ENCODE assay signal across 32 cellular contexts in the genomic region with DNA sequence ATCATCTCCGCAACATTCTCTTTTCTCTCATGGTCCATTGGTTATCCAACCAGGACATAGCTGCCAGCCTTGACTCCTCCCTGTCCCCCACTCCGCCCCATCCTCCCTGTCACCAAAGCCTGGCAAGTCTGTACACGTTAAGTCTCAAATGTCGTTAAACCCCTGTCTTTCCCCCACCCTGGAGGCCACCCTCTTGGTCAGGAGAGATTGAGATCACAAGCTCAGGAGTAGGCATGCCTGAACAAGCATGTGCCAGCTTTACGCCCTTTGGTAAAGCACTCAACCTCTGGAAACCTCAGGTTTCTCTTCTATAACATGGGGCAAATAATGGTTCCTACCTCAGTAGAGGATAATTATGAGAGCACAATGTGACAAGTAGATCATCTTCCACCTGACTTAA. TPM values are rescaled to one million over a fixed set of nuclear protein-coding genes. Genes with fewer than 3 reads are reported as not detected.
DNase-seq lines count a peak whose midpoint lies in the region; ATAC-seq, FAIRE-seq and TF ChIP-seq lines count a peak whose summit lies in the region.
"Had no signal": no experiment of that assay in that cellular context is flagged by ENCODE, and none has a peak within 500 bp of the region (broad histone marks: within the 10 kb centered on the region; RNA-seq: fewer than 3 reads in every experiment).

No MANE protein-coding gene starts in this region.

- H3K36me3 ChIP-seq in breast epithelium, result no peaks in the 10 kb centered on the region
- H3K36me3 ChIP-seq: BE2C, colonic mucosa, upper lobe of left lung had no signal

- FAIRE-seq in D721Med (lab: Jason Lieb, UNC), result no peak
- FAIRE-seq: endometrium, islet of Langerhans had no signal

- H3K36me3 Mint-ChIP-seq in MCF 10A (ENCODE audit: insufficient read depth, unreplicated experiment), result no peaks in the 10 kb centered on the region
- H3K36me3 Mint-ChIP-seq: activated naive CD4-positive, alpha-beta T cell treated with anti-CD3 and anti-CD28 coated beads, Interleukin-2, amount 10 ng/mL, durations not matched to agents 7 days and 5 days; natural killer cell treated with Interleukin-12 subunit alpha and Interleukin-12 subunit beta and Interleukin-15 and Interleukin-18, amount 100 ng/mL, for 72 hours had no signal

- peaks cover 4% of the 10 kb centered on the region for H3K4me1 Mint-ChIP-seq in MCF 10A (ENCODE audit: insufficient read depth, unreplicated experiment)

- no peaks in the 10 kb centered on the region for H3K27me3 Mint-ChIP-seq in MCF 10A (ENCODE audit: insufficient read depth, unreplicated experiment)

- CTCF ChIA-PET in MCF 10A (lab: Yijun Ruan, JAX), result interaction anchor here (0.6 to 1.0 kb wide), 2 partner anchors 11 to 21 kb away, joined by 3 to 4 read pairs; no protein-coding TSS in a partner anchor

- H3K27ac Mint-ChIP-seq in MCF 10A (ENCODE audit: low read depth, unreplicated experiment), result peak overlapping the region; percentile 65
- H3K27ac Mint-ChIP-seq: activated naive CD4-positive, alpha-beta T cell treated with anti-CD3 and anti-CD28 coated beads, Interleukin-2, amount 10 ng/mL, durations not matched to agents 7 days and 5 days; IgD-negative memory B cell; natural killer cell treated with Interleukin-12 subunit alpha and Interleukin-12 subunit beta and Interleukin-15 and Interleukin-18, amount 100 ng/mL, for 72 hours had no signal

- H3K4me3 ChIP-seq in breast epithelium (no peak overlapping the region), coronary artery (no peak overlapping the region)
- H3K4me3 ChIP-seq: colonic mucosa, SK-N-MC, skin epidermis, upper lobe of left lung had no signal

- POLR2A ChIA-PET in MCF 10A (lab: Yijun Ruan, JAX), result no interaction called here

- no peak overlapping the region for H3K4me3 Mint-ChIP-seq in MCF 10A (ENCODE audit: unreplicated experiment)
- H3K4me3 Mint-ChIP-seq: activated naive CD4-positive, alpha-beta T cell treated with anti-CD3 and anti-CD28 coated beads, Interleukin-2, amount 10 ng/mL, durations not matched to agents 7 days and 5 days; natural killer cell treated with Interleukin-12 subunit alpha and Interleukin-12 subunit beta and Interleukin-15 and Interleukin-18, amount 100 ng/mL, for 72 hours had no signal

- H3K27me3 ChIP-seq in breast epithelium, result peaks cover 0 to 15% of the 10 kb centered on the region in 2 donors
- H3K27me3 ChIP-seq: BE2C, colonic mucosa, upper lobe of left lung had no signal

- ATAC-seq in HG02981 (IDR thresholded peaks at IDR 0.05; ENCODE audit: unreplicated experiment), result no peak
- ATAC-seq: HCT116; natural killer cell treated with Interleukin-12 subunit alpha and Interleukin-12 subunit beta and Interleukin-15 and Interleukin-18, amount 100 ng/mL, for 72 hours had no signal

- no peaks in the 10 kb centered on the region for H3K4me1 ChIP-seq in breast epithelium
- H3K4me1 ChIP-seq: BE2C, colonic mucosa, upper lobe of left lung had no signal

- no peak for TF ChIP-seq POLR2A in breast epithelium (IDR thresholded peaks at IDR 0.05)

- no TSS peak for BruUV-seq in MCF 10A (replicated peaks; lab: Mats Ljungman, UMichigan)

- DNase-seq in MCF 10A (ENCODE audit: unreplicated experiment) (no peak), breast epithelium (ENCODE audit: low spot score in 2 of 2) (no peak), NCI-H2171 (lab: John Stamatoyannopoulos, UW) (peak; percentile 37), coronary artery (ENCODE audit: low spot score) (peak; percentile 41), D721Med (ENCODE audit: insufficient read length, low spot score) (no peak), COLO829 (ENCODE audit: low spot score) (no peak)
- DNase-seq in activated effector memory CD4-positive, alpha-beta T cell treated with anti-CD3 and anti-CD28 coated beads, Interleukin-2, amount 50 U/mL, for 16 hours, result no peak
- DNase-seq: activated CD4-positive, alpha-beta T cell treated with anti-CD3 and anti-CD28 coated beads for 4 hours; activated naive CD4-positive, alpha-beta T cell treated with anti-CD3 and anti-CD28 coated beads, Interleukin-2, amount 10 ng/mL, durations not matched to agents 7 days and 5 days; amniotic stem cell; BE2C; colonic mucosa; NCI-H1436; NCI-H446 treated with DMSO at 0.1 percent for 48 hours; T-helper 2 cell; upper lobe of left lung had no signal

- TF ChIP-seq CTCF in MCF 10A (IDR thresholded peaks at IDR 0.05; ENCODE audit: unreplicated experiment) (no peak), breast epithelium (IDR thresholded peaks at IDR 0.05) (no peak), coronary artery (IDR thresholded peaks at IDR 0.05) (no peak), D721Med (IDR thresholded peaks at IDR 0.05; ENCODE audit: insufficient read depth, missing control alignments) (no peak)

- intact Hi-C loops in MCF 10A (cut with micrococcal nuclease), result no loop called here
- intact Hi-C loops in breast epithelium (cut with DNase I; ENCODE audit: low total_unique reads), result no loop called here

- H3K27ac ChIP-seq in breast epithelium (no peak overlapping the region), coronary artery (no peak overlapping the region)
- H3K27ac ChIP-seq: colonic mucosa, RWPE1, SK-N-MC, skin epidermis, upper lobe of left lung had no signal

- no peaks in the 10 kb centered on the region for H3K9me3 ChIP-seq in breast epithelium
- H3K9me3 ChIP-seq: BE2C, colonic mucosa, upper lobe of left lung had no signal

- H3K9me3 Mint-ChIP-seq in MCF 10A (ENCODE audit: unreplicated experiment), result no peaks in the 10 kb centered on the region
- H3K9me3 Mint-ChIP-seq: activated naive CD4-positive, alpha-beta T cell treated with anti-CD3 and anti-CD28 coated beads, Interleukin-2, amount 10 ng/mL, durations not matched to agents 7 days and 5 days; IgD-negative memory B cell; natural killer cell treated with Interleukin-12 subunit alpha and Interleukin-12 subunit beta and Interleukin-15 and Interleukin-18, amount 100 ng/mL, for 72 hours had no signal

RNA-seq across cellular contexts. Expression of gene CCL1, which starts 38.1 kb away (rescaled TPM):
- total RNA-seq in MCF 10A (2022), result not detected in 2 replicates
- not detected for total RNA-seq in breast epithelium
- total RNA-seq: A673, colonic mucosa, fibroblast of lung, glomerular endothelial cell, liver, osteocyte, renal cortical epithelial cell, upper lobe of left lung had no signal

RNA-seq across cellular contexts. Expression of gene CCL13, which starts 44.9 kb away (rescaled TPM):
- total RNA-seq in MCF 10A (2022), result not detected in 2 replicates
- total RNA-seq in breast epithelium, result 1 to 10 TPM; 1.0 to 4.3 (median 2.0) TPM
- total RNA-seq: A673; activated CD8-positive, alpha-beta memory T cell treated with anti-CD3 and anti-CD28 coated beads for 36 hours; fibroblast of lung; glomerular endothelial cell; natural killer cell treated with Interleukin-12 subunit alpha and Interleukin-12 subunit beta and Interleukin-15 and Interleukin-18, amount 100 ng/mL, for 72 hours; osteocyte; renal cortical epithelial cell had no signal

Comparison
In these comparisons a context has a peak if more than half of its experiments do, and no peak if none do; other contexts are left out.
1. DNase-seq: peak in NCI-H2171 (single experiment) and coronary artery (single experiment); none in MCF 10A (single experiment), breast epithelium (0 of 2), activated effector memory CD4-positive, alpha-beta T cell treated with anti-CD3 and anti-CD28 coated beads, Interleukin-2, amount 50 U/mL, for 16 hours (single experiment), D721Med (single experiment) and COLO829 (single experiment).